10 cellular contexts compared by ENCODE assay signal in genomic region chr3:50166309-50167019, GRCh38. TPM values are rescaled to one million over a fixed set of nuclear protein-coding genes. Genes with fewer than 3 reads are reported as not detected.
DNase-seq lines count a peak whose midpoint lies in the region; ATAC-seq and TF ChIP-seq lines count a peak whose summit lies in the region.
"Had no signal": no experiment of that assay in that cellular context is flagged by ENCODE, and none has a peak within 500 bp of the region (broad histone marks: within the 10 kb centered on the region; RNA-seq: fewer than 3 reads in every experiment).

No MANE protein-coding gene starts in this region.

- POLR2A ChIA-PET in PC-3 (lab: Charles Lee; ENCODE audit: unreplicated experiment): no interaction called here

- peaks cover 19% of the 10 kb centered on the region for H3K79me2 ChIP-seq in ACC112 (ENCODE audit: control insufficient read depth, insufficient read depth, low read length, unreplicated experiment)
- H3K79me2 ChIP-seq in PC-3 (ENCODE audit: low read length): peaks cover 54% of the 10 kb centered on the region

- H3K27me3 ChIP-seq in ACC112 (ENCODE audit: insufficient read depth, low read length) (no peaks in the 10 kb centered on the region), PC-3 (ENCODE audit: low read length) (no peaks in the 10 kb centered on the region), foreskin keratinocyte (no peaks in the 10 kb centered on the region), ovary (no peaks in the 10 kb centered on the region)

- CTCF ChIA-PET in PC-3 (lab: Charles Lee): interaction anchor here (1.3 kb wide), 1 partner anchor 10 kb away, joined by 6 read pairs; no protein-coding TSS in a partner anchor

- no peak for TF ChIP-seq POLR2A in ovary (IDR thresholded peaks at IDR 0.05)

- peaks cover 88% of the 10 kb centered on the region for H3K4me1 ChIP-seq in ACC112 (ENCODE audit: control insufficient read depth, insufficient read depth, low read length, unreplicated experiment)
- H3K4me1 ChIP-seq in PC-3 (ENCODE audit: insufficient read depth, low read length): peaks cover 88% of the 10 kb centered on the region
- H3K4me1 ChIP-seq in foreskin keratinocyte: peaks cover 40% of the 10 kb centered on the region
- peaks cover 24% of the 10 kb centered on the region for H3K4me1 ChIP-seq in ovary (ENCODE audit: insufficient read depth)

- TF ChIP-seq CTCF in PC-3 (conservative IDR thresholded peaks at IDR 0.05; ENCODE audit: low read depth, low read length) (no peak), foreskin keratinocyte (conservative IDR thresholded peaks at IDR 0.05) (no peak), ovary (IDR thresholded peaks at IDR 0.05) (no peak)

- DNase-seq in PC-3: peak; percentile 58
- no peak for DNase-seq in foreskin keratinocyte
- no peak for DNase-seq in ovary
- DNase-seq in sciatic nerve (ENCODE audit: low spot score): no peak
- DNase-seq in occipital lobe (lab: John Stamatoyannopoulos, UW): no peak
- DNase-seq in cerebellar nuclear complex (lab: John Stamatoyannopoulos, UW): no peak
- DNase-seq: activated CD8-positive, alpha-beta memory T cell treated with anti-CD3 and anti-CD28 coated beads, Interleukin-2, amount 50 U/mL, for 4 hours; NCI-H524 had no signal

- no peaks in the 10 kb centered on the region for H3K9me3 ChIP-seq in PC-3 (ENCODE audit: low read length)
- no peaks in the 10 kb centered on the region for H3K9me3 ChIP-seq in ovary

- no peaks in the 10 kb centered on the region for H4K20me1 ChIP-seq in PC-3 (ENCODE audit: low read length)

- H3F3A ChIP-seq in PC-3 (ENCODE audit: low read length, unreplicated experiment): no peaks in the 10 kb centered on the region

- H3K36me3 ChIP-seq in ACC112 (ENCODE audit: insufficient read depth, low read length): no peaks in the 10 kb centered on the region
- no peaks in the 10 kb centered on the region for H3K36me3 ChIP-seq in PC-3 (ENCODE audit: low read depth, low read length)
- H3K36me3 ChIP-seq in ovary: no peaks in the 10 kb centered on the region

- BruUV-seq in PC-3 (replicated peaks; lab: Mats Ljungman, UMichigan): no TSS peak

- peak overlapping the region; percentile 66 for H3K4me2 ChIP-seq in PC-3 (ENCODE audit: low read length)

- H2AFZ ChIP-seq in ACC112 (ENCODE audit: low read length, unreplicated experiment): no peak overlapping the region
- no peak overlapping the region for H2AFZ ChIP-seq in PC-3 (ENCODE audit: low read length)

- H3K27ac ChIP-seq in ACC112 (ENCODE audit: low read depth, low read length) (peak overlapping the region; percentile 77), PC-3 (ENCODE audit: low read length) (peak overlapping the region; percentile 99), foreskin keratinocyte (peak overlapping the region; percentile 87), ovary (peak overlapping the region; percentile 5 to 77)

- 53 to 61% (median 58%) methylated on average over 10 of the region's 10 CpGs for WGBS in ovary, 3 donors

- 0 out of 2 replicates have a peak, but pooled peaks have one; percentile 2 for ATAC-seq in PC-3
- no peak for ATAC-seq in foreskin keratinocyte
- no peak for ATAC-seq in sciatic nerve
- ATAC-seq in HG03442 (IDR thresholded peaks at IDR 0.05; ENCODE audit: unreplicated experiment): no peak

- TF ChIP-seq EP300 in ovary (IDR thresholded peaks at IDR 0.05): no peak

- peak overlapping the region; percentile 87 for H3K9ac ChIP-seq in PC-3 (ENCODE audit: low read length)

- intact Hi-C loops in PC-3 (cut with micrococcal nuclease): no loop called here
- intact Hi-C loops in ovary (cut with DNase I): no loop called here
- intact Hi-C loops in sciatic nerve (cut with DNase I): no loop called here

- H3K4me3 ChIP-seq in ACC112 (ENCODE audit: low read depth, low read length): 0 out of 2 replicates have a peak overlapping the region, but pooled peaks have one; percentile 5
- no peak overlapping the region for H3K4me3 ChIP-seq in PC-3 (ENCODE audit: low read length)
- no peak overlapping the region for H3K4me3 ChIP-seq in ovary

- no peaks in the 10 kb centered on the region for H3K9me2 ChIP-seq in PC-3 (replicated peaks; ENCODE audit: low read length)

RNA-seq across cellular contexts. Expression of gene SEMA3F, which starts 11.3 kb away (rescaled TPM):
- 47.3 and 50.5 TPM in 2 replicates for total RNA-seq in PC-3 (2014; rRNA removed)
- 108 and 121 TPM in 2 replicates for total RNA-seq in foreskin keratinocyte
- polyA plus RNA-seq in foreskin keratinocyte: 94.2 and 98.4 TPM in 2 replicates
- total RNA-seq in ovary: 10 to 100 TPM in 2 of 7 donors, 1 to 10 TPM in 5; 1.9 to 31.5 (median 7.2) TPM
- polyA plus RNA-seq in ovary: 1 to 10 TPM; 3.5 to 8.3 TPM
- 29.3 TPM for total RNA-seq in sciatic nerve
- total RNA-seq in occipital lobe: 5.8 TPM

RNA-seq across cellular contexts. Expression of gene GNAT1, which starts 24.9 kb away (rescaled TPM):
- total RNA-seq in PC-3 (2014; rRNA removed) (0.22 TPM in 1 of 2 replicates, not detected in the other), foreskin keratinocyte (0.03 TPM in 1 of 2 replicates, not detected in the other), ovary (not detected), sciatic nerve (not detected), occipital lobe (not detected)
- polyA plus RNA-seq in foreskin keratinocyte (not detected in 2 replicates), ovary (not detected)

RNA-seq across cellular contexts. Expression of gene SLC38A3, which starts 38.6 kb away (rescaled TPM):
- total RNA-seq in PC-3 (2014; rRNA removed): 0.17 and 3.3 TPM in 2 replicates
- total RNA-seq in foreskin keratinocyte: not detected in 2 replicates
- 0.09 TPM in 1 of 2 replicates, not detected in the other for polyA plus RNA-seq in foreskin keratinocyte
- total RNA-seq in ovary: 10 to 100 TPM in 2 of 7 donors, 1 to 10 TPM in 5; 3.0 to 10.9 (median 8.3) TPM
- 1 to 10 TPM; 1.6 to 6.6 TPM for polyA plus RNA-seq in ovary
- total RNA-seq in sciatic nerve: 2.5 TPM
- total RNA-seq in occipital lobe: 5.0 TPM

Comparison
In these comparisons a context has a peak if more than half of its experiments do, and no peak if none do; other contexts are left out.
1. H3K27ac ChIP-seq: peak in every context shown above with its lines; median percentile 99 in PC-3; 87 in foreskin keratinocyte; 77 in ACC112; 41 in ovary.